ENCODE assay signal across 9 cellular contexts in the genomic region with DNA sequence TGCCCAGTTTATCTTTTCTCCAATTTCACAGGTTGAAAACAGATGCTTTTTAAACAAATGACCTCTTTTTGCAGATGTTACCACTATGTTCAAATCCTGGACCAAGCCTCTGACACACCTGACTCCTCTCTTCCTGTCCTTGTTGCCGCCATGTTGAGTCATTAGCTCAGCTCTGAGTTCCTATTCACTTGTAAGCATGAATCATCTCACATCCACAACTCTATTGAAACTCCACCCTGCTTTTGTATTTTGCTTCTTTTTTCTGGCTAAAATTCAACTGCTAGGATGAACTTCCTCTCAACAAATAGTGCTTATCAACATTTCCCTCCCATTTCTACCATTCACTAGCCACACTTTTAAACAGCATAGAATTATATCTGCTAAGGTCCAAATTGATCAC. TPM values are rescaled to one million over a fixed set of nuclear protein-coding genes. Genes with fewer than 3 reads are reported as not detected.
DNase-seq lines count a peak whose midpoint lies in the region; ATAC-seq and TF ChIP-seq lines count a peak whose summit lies in the region.
"Had no signal": no experiment of that assay in that cellular context is flagged by ENCODE, and none has a peak within 500 bp of the region (broad histone marks: within the 10 kb centered on the region; RNA-seq: fewer than 3 reads in every experiment).

No MANE protein-coding gene starts in this region.

- peaks cover 71% of the 10 kb centered on the region for H3K36me3 Mint-ChIP-seq in activated CD4-positive, alpha-beta memory T cell treated with anti-CD3 and anti-CD28 coated beads, Interleukin-2, amount 10 ng/mL, durations not matched to agents 7 days and 5 days (ENCODE audit: low read depth)

- H3K4me3 Mint-ChIP-seq in activated CD4-positive, alpha-beta memory T cell treated with anti-CD3 and anti-CD28 coated beads, Interleukin-2, amount 10 ng/mL, durations not matched to agents 7 days and 5 days = peak overlapping the region; percentile 96

- H3K36me3 ChIP-seq in left ventricle myocardium inferior (peaks cover 18% of the 10 kb centered on the region), smooth muscle cell (ENCODE audit: low read depth) (no peaks in the 10 kb centered on the region)

- no peak for TF ChIP-seq CTCF in left ventricle myocardium inferior (IDR thresholded peaks at IDR 0.05; ENCODE audit: borderline replicate concordance)
- TF ChIP-seq CTCF in fibroblast of the aortic adventitia (IDR thresholded peaks at IDR 0.05; ENCODE audit: insufficient read depth, low read length) = no peak
- TF ChIP-seq CTCF in smooth muscle cell (IDR thresholded peaks at IDR 0.05; ENCODE audit: borderline replicate concordance, insufficient read depth, poor library complexity, severe bottlenecking) = no peak

- peak overlapping the region; percentile 98 for H3K27ac Mint-ChIP-seq in activated CD4-positive, alpha-beta memory T cell treated with anti-CD3 and anti-CD28 coated beads, Interleukin-2, amount 10 ng/mL, durations not matched to agents 7 days and 5 days

- POLR2A ChIA-PET in activated CD4-positive, alpha-beta memory T cell treated with anti-CD3 and anti-CD28 coated beads, Interleukin-2, amount 10 ng/mL, durations not matched to agents 7 days and 5 days (lab: Charles Lee) = interaction anchor here (0.9 to 9.9 kb wide), 10 partner anchors 11 to 623 kb away, joined by 3 to 139 read pairs (median 4); a partner anchor contains a TSS

- intact Hi-C loops in left ventricle myocardium inferior (cut with micrococcal nuclease) = no loop called here
- intact Hi-C loops in Right ventricle myocardium inferior (cut with DNase I) = no loop called here

- peaks cover 69% of the 10 kb centered on the region for H3K4me1 Mint-ChIP-seq in activated CD4-positive, alpha-beta memory T cell treated with anti-CD3 and anti-CD28 coated beads, Interleukin-2, amount 10 ng/mL, durations not matched to agents 7 days and 5 days

- H3K9me3 ChIP-seq in left ventricle myocardium inferior (replicated peaks) = no peaks in the 10 kb centered on the region
- no peaks in the 10 kb centered on the region for H3K9me3 ChIP-seq in smooth muscle cell (replicated peaks; ENCODE audit: low read depth)

- CTCF ChIA-PET in activated CD4-positive, alpha-beta memory T cell treated with anti-CD3 and anti-CD28 coated beads, Interleukin-2, amount 10 ng/mL, durations not matched to agents 7 days and 5 days (lab: Charles Lee) = interaction anchor here (1.0 to 2.1 kb wide), 5 partner anchors 9 to 28 kb away, joined by 3 to 10 read pairs (median 5); a partner anchor contains a TSS

- 54% methylated on average over 1 of the region's 1 CpG for WGBS in smooth muscle cell (ENCODE audit: low lambda C conversion rate)

- H3K9me3 Mint-ChIP-seq in activated CD4-positive, alpha-beta memory T cell treated with anti-CD3 and anti-CD28 coated beads, Interleukin-2, amount 10 ng/mL, durations not matched to agents 7 days and 5 days = no peaks in the 10 kb centered on the region

- ATAC-seq in Right ventricle myocardium inferior = no peak
- no peak for ATAC-seq in GM21390 (IDR thresholded peaks at IDR 0.05; ENCODE audit: unreplicated experiment)
- ATAC-seq in GM18520 (IDR thresholded peaks at IDR 0.05; ENCODE audit: unreplicated experiment) = no peak

- peaks cover 85% of the 10 kb centered on the region for H3K79me2 ChIP-seq in smooth muscle cell (ENCODE audit: low read depth)

- no peaks in the 10 kb centered on the region for H3F3A ChIP-seq in smooth muscle cell (ENCODE audit: low read depth)

- peak overlapping the region; percentile 88 for H3K4me2 ChIP-seq in smooth muscle cell

- DNase-seq in left ventricle myocardium inferior (no peak), Right ventricle myocardium inferior (ENCODE audit: missing footprints) (no peak), fibroblast of the aortic adventitia (ENCODE audit: low read depth) (peak; percentile 93), smooth muscle cell (lab: John Stamatoyannopoulos, UW; ENCODE audit: unreplicated experiment) (no peak), NCI-H510A (lab: John Stamatoyannopoulos, UW) (no peak)
- peak; percentile 61 for DNase-seq in activated CD4-positive, alpha-beta memory T cell treated with anti-CD3 and anti-CD28 coated beads, Interleukin-2, amount 10 ng/mL, durations not matched to agents 7 days and 5 days

- H3K4me3 ChIP-seq in left ventricle myocardium inferior = peak overlapping the region; percentile 85
- H3K4me3 ChIP-seq in fibroblast of the aortic adventitia (ENCODE audit: low read depth, low read length) = peak overlapping the region; percentile 26
- peak overlapping the region; percentile 96 for H3K4me3 ChIP-seq in smooth muscle cell
- H3K4me3 ChIP-seq: cardiac muscle cell had no signal

- no peaks in the 10 kb centered on the region for H3K27me3 Mint-ChIP-seq in activated CD4-positive, alpha-beta memory T cell treated with anti-CD3 and anti-CD28 coated beads, Interleukin-2, amount 10 ng/mL, durations not matched to agents 7 days and 5 days

- no peak overlapping the region for H3K9ac ChIP-seq in smooth muscle cell (ENCODE audit: low read depth)

- H3K4me1 ChIP-seq in left ventricle myocardium inferior (peaks cover 77% of the 10 kb centered on the region), smooth muscle cell (ENCODE audit: low read depth) (peaks cover 29% of the 10 kb centered on the region)

- no peak overlapping the region for H2AFZ ChIP-seq in smooth muscle cell (ENCODE audit: low read depth)

- peaks cover 72% of the 10 kb centered on the region for H4K20me1 ChIP-seq in smooth muscle cell (ENCODE audit: low read depth)

- H3K27ac ChIP-seq in left ventricle myocardium inferior (replicated peaks) = peak overlapping the region; percentile 95
- peak overlapping the region; percentile 94 for H3K27ac ChIP-seq in smooth muscle cell (ENCODE audit: low read depth)
- H3K27ac ChIP-seq: cardiac muscle cell had no signal

- H3K27me3 ChIP-seq in left ventricle myocardium inferior (ENCODE audit: low read depth) (no peaks in the 10 kb centered on the region), smooth muscle cell (ENCODE audit: low read depth) (no peaks in the 10 kb centered on the region)
- H3K27me3 ChIP-seq: cardiac muscle cell had no signal

RNA-seq across cellular contexts. Expression of a gene that starts 4.1 kb away (rescaled TPM):
- total RNA-seq in left ventricle myocardium inferior (18.7 TPM), Right ventricle myocardium inferior (17.5 TPM), fibroblast of the aortic adventitia (ENCODE audit: low replicate concordance) (56.4 and 61.2 TPM in 2 replicates), smooth muscle cell (38.9 and 41.1 TPM in 2 replicates)
- total RNA-seq in activated CD4-positive, alpha-beta memory T cell treated with anti-CD3 and anti-CD28 coated beads, Interleukin-2, amount 10 ng/mL, durations not matched to agents 7 days and 5 days = 100 to 1,000 TPM; 109 to 111 TPM
- polyA plus RNA-seq in smooth muscle cell = 6.2 and 12.5 TPM in 2 replicates

RNA-seq across cellular contexts. Expression of a gene that starts 9.1 kb away (rescaled TPM):
- total RNA-seq in left ventricle myocardium inferior (28.9 TPM), Right ventricle myocardium inferior (26.8 TPM), fibroblast of the aortic adventitia (ENCODE audit: low replicate concordance) (19.6 and 26.8 TPM in 2 replicates), smooth muscle cell (15.8 and 25.3 TPM in 2 replicates)
- total RNA-seq in activated CD4-positive, alpha-beta memory T cell treated with anti-CD3 and anti-CD28 coated beads, Interleukin-2, amount 10 ng/mL, durations not matched to agents 7 days and 5 days = 100 to 1,000 TPM; 111 to 114 TPM
- 23.7 and 24.3 TPM in 2 replicates for polyA plus RNA-seq in smooth muscle cell

RNA-seq across cellular contexts. Expression of a gene that starts 14.8 kb away (rescaled TPM):
- 66.6 TPM for total RNA-seq in left ventricle myocardium inferior
- total RNA-seq in Right ventricle myocardium inferior = 66.3 TPM
- 10 to 100 TPM; 60.4 to 63.0 TPM for total RNA-seq in activated CD4-positive, alpha-beta memory T cell treated with anti-CD3 and anti-CD28 coated beads, Interleukin-2, amount 10 ng/mL, durations not matched to agents 7 days and 5 days
- total RNA-seq in fibroblast of the aortic adventitia (ENCODE audit: low replicate concordance) = 32.2 and 70.4 TPM in 2 replicates
- total RNA-seq in smooth muscle cell = 57.5 and 63.3 TPM in 2 replicates
- 64.7 and 71.2 TPM in 2 replicates for polyA plus RNA-seq in smooth muscle cell

RNA-seq across cellular contexts. Expression of a gene that starts 40.2 kb away (rescaled TPM):
- 44.4 TPM for total RNA-seq in left ventricle myocardium inferior
- total RNA-seq in Right ventricle myocardium inferior = 32.9 TPM
- total RNA-seq in activated CD4-positive, alpha-beta memory T cell treated with anti-CD3 and anti-CD28 coated beads, Interleukin-2, amount 10 ng/mL, durations not matched to agents 7 days and 5 days = 10 to 100 TPM in 1 of 2 experiments, 1 to 10 TPM in 1; 9.5 to 11.0 TPM
- 14.3 and 19.4 TPM in 2 replicates for total RNA-seq in fibroblast of the aortic adventitia (ENCODE audit: low replicate concordance)
- total RNA-seq in smooth muscle cell = 12.3 and 16.4 TPM in 2 replicates
- polyA plus RNA-seq in smooth muscle cell = 50.4 and 52.9 TPM in 2 replicates

RNA-seq across cellular contexts. Expression of a gene that starts 40.4 kb away (rescaled TPM):
- 1.0 TPM for total RNA-seq in left ventricle myocardium inferior
- 0.27 TPM for total RNA-seq in Right ventricle myocardium inferior
- total RNA-seq in activated CD4-positive, alpha-beta memory T cell treated with anti-CD3 and anti-CD28 coated beads, Interleukin-2, amount 10 ng/mL, durations not matched to agents 7 days and 5 days = under 1 TPM; 0.10 to 0.45 TPM
- 0.74 and 2.0 TPM in 2 replicates for total RNA-seq in fibroblast of the aortic adventitia (ENCODE audit: low replicate concordance)
- 4.3 and 4.9 TPM in 2 replicates for total RNA-seq in smooth muscle cell
- 1.5 and 3.8 TPM in 2 replicates for polyA plus RNA-seq in smooth muscle cell

Comparison
In these comparisons a context has a peak if more than half of its experiments do, and no peak if none do; other contexts are left out.
1. DNase-seq: peak in activated CD4-positive, alpha-beta memory T cell treated with anti-CD3 and anti-CD28 coated beads, Interleukin-2, amount 10 ng/mL, durations not matched to agents 7 days and 5 days (single experiment) and fibroblast of the aortic adventitia (single experiment); none in left ventricle myocardium inferior (single experiment), Right ventricle myocardium inferior (single experiment), smooth muscle cell (single experiment) and NCI-H510A (single experiment).
2. H3K4me3 ChIP-seq: peak in every context shown above with its lines; median percentile 96 in smooth muscle cell; 85 in left ventricle myocardium inferior; 26 in fibroblast of the aortic adventitia.